9 cellular contexts compared by ENCODE assay signal in genomic region chr17:81039854-81040758, GRCh38. TPM values are rescaled to one million over a fixed set of nuclear protein-coding genes. Genes with fewer than 3 reads are reported as not detected.
DNase-seq lines count a peak whose midpoint lies in the region; ATAC-seq and TF ChIP-seq lines count a peak whose summit lies in the region.
"Had no signal": no experiment of that assay in that cellular context is flagged by ENCODE, and none has a peak within 500 bp of the region (broad histone marks: within the 10 kb centered on the region; RNA-seq: fewer than 3 reads in every experiment).

No MANE protein-coding gene starts in this region.

- no peak overlapping the region for H3K27ac ChIP-seq in neural progenitor cell

- H4K20me1 ChIP-seq in neural progenitor cell (ENCODE audit: low read depth) = peaks cover 77% of the 10 kb centered on the region

- POLR2A ChIA-PET in Caco-2 (lab: Charles Lee) = no interaction called here

- no TSS peak for BruUV-seq in Caco-2 (replicated peaks; lab: Mats Ljungman, UMichigan)

- H3K4me2 ChIP-seq in neural progenitor cell = peak overlapping the region; percentile 12

- peaks cover 70% of the 10 kb centered on the region for H3K36me3 Mint-ChIP-seq in Caco-2 (ENCODE audit: insufficient read depth, unreplicated experiment)
- peaks cover 18% of the 10 kb centered on the region for H3K36me3 Mint-ChIP-seq in neural progenitor cell

- H3K4me3 ChIP-seq in Caco-2 (ENCODE audit: low read depth, low read length) = no peak overlapping the region
- H3K4me3 ChIP-seq in choroid plexus epithelial cell (ENCODE audit: low read depth, low read length) = no peak overlapping the region
- H3K4me3 ChIP-seq in neural progenitor cell = no peak overlapping the region

- peak overlapping the region; percentile 44 for H3K4me3 Mint-ChIP-seq in Caco-2 (ENCODE audit: unreplicated experiment)
- H3K4me3 Mint-ChIP-seq in neural progenitor cell = no peak overlapping the region

- no peak overlapping the region for H2AFZ ChIP-seq in neural progenitor cell (replicated peaks)

- H3K4me1 Mint-ChIP-seq in Caco-2 (ENCODE audit: low read depth, unreplicated experiment) = peaks cover 59% of the 10 kb centered on the region
- H3K4me1 Mint-ChIP-seq in neural progenitor cell = peaks cover 68% of the 10 kb centered on the region

- H3K9ac ChIP-seq in neural progenitor cell = no peak overlapping the region

- no peak for ATAC-seq in HG02588 (IDR thresholded peaks at IDR 0.05; ENCODE audit: unreplicated experiment)

- peaks cover 68% of the 10 kb centered on the region for H3K79me2 ChIP-seq in neural progenitor cell (ENCODE audit: low read depth)

- no peaks in the 10 kb centered on the region for H3K27me3 Mint-ChIP-seq in Caco-2 (ENCODE audit: insufficient read depth, unreplicated experiment)
- peaks cover 8% of the 10 kb centered on the region for H3K27me3 Mint-ChIP-seq in neural progenitor cell (ENCODE audit: insufficient read depth, low read depth)

- TF ChIP-seq CTCF in Caco-2 (IDR thresholded peaks at IDR 0.05; ENCODE audit: insufficient read depth in 1 of 2, low read depth in 1 of 2, low read length in 1 of 2, severe bottlenecking in 1 of 2, unreplicated experiment in 1 of 2) (no peak), choroid plexus epithelial cell (conservative IDR thresholded peaks at IDR 0.05; ENCODE audit: low read depth, low read length) (no peak), neural progenitor cell (IDR thresholded peaks at IDR 0.05) (no peak)

- H3K27ac Mint-ChIP-seq in Caco-2 (ENCODE audit: unreplicated experiment) = peak overlapping the region; percentile 96
- H3K27ac Mint-ChIP-seq in neural progenitor cell = peak overlapping the region; percentile 78
- H3K27ac Mint-ChIP-seq: IgD-negative memory B cell had no signal

- DNase-seq in Caco-2 = peak; percentile 65 to 85
- peak; percentile 42 for DNase-seq in MV-4-11 (lab: John Stamatoyannopoulos, UW)
- peak; percentile 68 for DNase-seq in choroid plexus epithelial cell (ENCODE audit: low read depth)
- DNase-seq in neural progenitor cell (ENCODE audit: low spot score) = no peak
- no peak for DNase-seq in activated T-cell treated with anti-CD3 and anti-CD28 coated beads for 4 hours
- no peak for DNase-seq in NCI-H2029 (lab: John Stamatoyannopoulos, UW)
- no peak for DNase-seq in cardiac septum (ENCODE audit: low spot score)

- no peaks in the 10 kb centered on the region for H3F3A ChIP-seq in neural progenitor cell (ENCODE audit: low read depth)

- H3K9me3 ChIP-seq in Caco-2 (no peaks in the 10 kb centered on the region), neural progenitor cell (ENCODE audit: low read depth) (no peaks in the 10 kb centered on the region)

- peaks cover under 1% of the 10 kb centered on the region; the same call in 1 of the 2 replicates for H3K36me3 ChIP-seq in Caco-2 (ENCODE audit: control insufficient read depth, insufficient read depth, low read length)
- no peaks in the 10 kb centered on the region for H3K36me3 ChIP-seq in neural progenitor cell

- intact Hi-C loops in Caco-2 (cut with micrococcal nuclease; ENCODE audit: unreplicated experiment) (loop anchor here (5.0 kb wide), 2 partner anchors 57 to 182 kb away; partner anchors contain the start of gene CEP131), cardiac septum (cut with DNase I) (no loop called here)

- H3K9me3 Mint-ChIP-seq in Caco-2 (ENCODE audit: unreplicated experiment) (no peaks in the 10 kb centered on the region), neural progenitor cell (no peaks in the 10 kb centered on the region)
- H3K9me3 Mint-ChIP-seq: IgD-negative memory B cell had no signal

- CTCF ChIA-PET in Caco-2 (lab: Charles Lee) = interaction anchor here (0.6 to 1.0 kb wide), 3 partner anchors 61 to 215 kb away, joined by 3 read pairs; no protein-coding TSS in a partner anchor

- H3K27me3 ChIP-seq in Caco-2 (replicated peaks; ENCODE audit: control insufficient read depth, insufficient read depth, low read length) = no peaks in the 10 kb centered on the region
- peaks cover 14% of the 10 kb centered on the region for H3K27me3 ChIP-seq in neural progenitor cell

- H3K4me1 ChIP-seq in Caco-2 = peaks cover 87% of the 10 kb centered on the region
- H3K4me1 ChIP-seq in neural progenitor cell = peaks cover 24% of the 10 kb centered on the region

RNA-seq across cellular contexts. Expression of gene BAIAP2, which starts 5.2 kb away (rescaled TPM):
- total RNA-seq in Caco-2 (2022) (52.6 and 57.7 TPM in 2 replicates), neural progenitor cell (ENCODE audit: low replicate concordance) (15.6 and 16.1 TPM in 2 replicates), cardiac septum (9.8 TPM)

RNA-seq across cellular contexts. Expression of gene CHMP6, which starts 48.5 kb away (rescaled TPM):
- total RNA-seq in Caco-2 (2022) = 20.1 and 23.2 TPM in 2 replicates
- 11.5 and 20.9 TPM in 2 replicates for total RNA-seq in neural progenitor cell (ENCODE audit: low replicate concordance)
- 21.7 TPM for total RNA-seq in cardiac septum

Comparison
In these comparisons a context has a peak if more than half of its experiments do, and no peak if none do; other contexts are left out.
1. DNase-seq: peak in Caco-2 (2 of 2), MV-4-11 (single experiment) and choroid plexus epithelial cell (single experiment); none in neural progenitor cell (single experiment), activated T-cell treated with anti-CD3 and anti-CD28 coated beads for 4 hours (single experiment), NCI-H2029 (single experiment) and cardiac septum (single experiment).